8 cellular contexts compared by ENCODE assay signal in genomic region chr9:101485873-101486692, GRCh38. TPM values are rescaled to one million over a fixed set of nuclear protein-coding genes. Genes with fewer than 3 reads are reported as not detected.
DNase-seq lines count a peak whose midpoint lies in the region; ATAC-seq and TF ChIP-seq lines count a peak whose summit lies in the region.

No MANE protein-coding gene starts in this region.

- POLR2A ChIA-PET in HEK293 (lab: Yijun Ruan, JAX): interaction anchor here (0.9 to 2.5 kb wide), 6 partner anchors 9 to 87 kb away, joined by 3 to 17 read pairs (median 4); partner anchors contain the start of genes MRPL50, RNF20 and ZNF189

- TF ChIP-seq CTCF in HEK293 (tag by site-specific recombination; IDR thresholded peaks at IDR 0.05): no peak
- peak in 1 of 6 experiments; percentile 2 for TF ChIP-seq CTCF in Peyer's patch (IDR thresholded peaks at IDR 0.05)

- peak overlapping the region; percentile 53 for H3K4me3 ChIP-seq in HEK293 (ENCODE audit: low read depth, low read length)
- H3K4me3 ChIP-seq in Peyer's patch: peak overlapping the region; percentile 18 to 80 (median 52)
- peak overlapping the region; percentile 85 for H3K4me3 ChIP-seq in mucosa of stomach (ENCODE audit: low read length)
- H3K4me3 ChIP-seq in aorta (ENCODE audit: low read length in 2 of 2): peak overlapping the region; percentile 14 to 86

- WGBS in aorta, 2 donors: 1% methylated on average over 52 to 61 of the region's 61 CpGs

- TF ChIP-seq POLR2A in Peyer's patch (IDR thresholded peaks at IDR 0.05): peak; percentile 20 to 67
- TF ChIP-seq POLR2A in erythroblast (IDR thresholded peaks at IDR 0.05; ENCODE audit: low read length): peak; percentile 47

- H3K36me3 ChIP-seq in HEK293 (ENCODE audit: control insufficient read depth in 2 of 2, insufficient read depth in 1 of 2, low read length in 2 of 2) (no peaks in the 10 kb centered on the region), Peyer's patch (no peaks in the 10 kb centered on the region), mucosa of stomach (ENCODE audit: control insufficient read depth, insufficient read depth, low read length) (no peaks in the 10 kb centered on the region), aorta (ENCODE audit: control insufficient read depth in 1 of 2, insufficient read depth in 2 of 2, low read length in 1 of 2) (no peaks in the 10 kb centered on the region)

- no peaks in the 10 kb centered on the region for H3K9me3 ChIP-seq in HEK293 (ENCODE audit: control insufficient read depth, insufficient read depth, low read depth, low read length)
- H3K9me3 ChIP-seq in Peyer's patch: peaks cover 0 to 4% (median 0%) of the 10 kb centered on the region in 4 donors
- no peaks in the 10 kb centered on the region for H3K9me3 ChIP-seq in mucosa of stomach (ENCODE audit: control insufficient read depth, low read length)
- H3K9me3 ChIP-seq in aorta (ENCODE audit: control insufficient read depth, low read length): no peaks in the 10 kb centered on the region

- DNase-seq in Peyer's patch (peak in 2 of 3 donors; percentile 64 to 74), erythroblast (lab: John Stamatoyannopoulos, UW) (peak; percentile 49 to 65), aorta (peak; percentile 65 to 78)
- DNase-seq in stimulated activated CD4-positive, alpha-beta T cell treated with anti-CD3 and anti-CD28 coated beads, Interleukin-2, amount 100 ng/mL, for 48 hours: no peak

- peak overlapping the region; percentile 98 for H3K9ac ChIP-seq in mucosa of stomach (ENCODE audit: low read length)

- ATAC-seq in aorta (ENCODE audit: low FRiP score): peak; percentile 79
- ATAC-seq in HG02973 (IDR thresholded peaks at IDR 0.05; ENCODE audit: unreplicated experiment): no peak
- ATAC-seq in GM21825 (IDR thresholded peaks at IDR 0.05; ENCODE audit: unreplicated experiment): no peak

- CTCF ChIA-PET in HEK293 (lab: Yijun Ruan, JAX): interaction anchor here (0.6 to 3.9 kb wide), 12 partner anchors 11 to 1104 kb away, joined by 3 to 21 read pairs (median 6); no protein-coding TSS in a partner anchor

- no peaks in the 10 kb centered on the region for H3K27me3 ChIP-seq in Peyer's patch
- H3K27me3 ChIP-seq in mucosa of stomach (ENCODE audit: control insufficient read depth, insufficient read depth, low read length): no peaks in the 10 kb centered on the region
- no peaks in the 10 kb centered on the region for H3K27me3 ChIP-seq in aorta (ENCODE audit: control insufficient read depth in 1 of 2, insufficient read depth in 2 of 2, low read length in 1 of 2)

- H3K4me1 ChIP-seq in HEK293 (ENCODE audit: control insufficient read depth, insufficient read depth, low read length) (no peaks in the 10 kb centered on the region), Peyer's patch (peaks cover 0 to 2% (median 0%) of the 10 kb centered on the region in 4 donors), mucosa of stomach (ENCODE audit: control insufficient read depth, insufficient read depth, low read length) (peaks cover 33% of the 10 kb centered on the region), aorta (ENCODE audit: control insufficient read depth in 1 of 2, insufficient read depth in 2 of 2, low read length in 2 of 2) (no peaks in the 10 kb centered on the region)

- H3K27ac ChIP-seq in HEK293 (ENCODE audit: extremely low read depth, low read depth, low read length) (peak overlapping the region; percentile 72; the same call in 1 of the 2 replicates), Peyer's patch (peak overlapping the region in 3 of 4 donors; percentile 76 to 86 (median 80)), aorta (ENCODE audit: low read depth in 1 of 2, low read length in 2 of 2) (peak overlapping the region; percentile 66 to 72)

- intact Hi-C loops in aorta (cut with DNase I): no loop called here

TF ChIP-seq in HEK293, 187 proteins besides CTCF, POLR2A, EP300 and RAD21 (continues in another document):
- TF ChIP-seq ZNF600 (tag by site-specific recombination; IDR thresholded peaks at IDR 0.05) (no peak), ZSCAN4 (tag by site-specific recombination; IDR thresholded peaks at IDR 0.05) (peak; percentile 51; the same call in 1 of the 2 replicates), ZIC2 (tag by site-specific recombination; IDR thresholded peaks at IDR 0.05) (peak; percentile 78), ZBTB8A (tag by site-specific recombination; IDR thresholded peaks at IDR 0.05) (peak; percentile 59), ZNF843 (tag by site-specific recombination; IDR thresholded peaks at IDR 0.05) (0 out of 2 replicates have a peak, but pooled peaks have one; percentile 7), GLIS1 (tag by site-specific recombination; IDR thresholded peaks at IDR 0.05) (peak; percentile 65), ZNF501 (tag by site-specific recombination; IDR thresholded peaks at IDR 0.05) (peak; percentile 35; the same call in 1 of the 2 replicates), ZNF792 (tag by site-specific recombination; IDR thresholded peaks at IDR 0.05) (no peak), ZBTB20 (tag by site-specific recombination; IDR thresholded peaks at IDR 0.05) (peak; percentile 10; the same call in 1 of the 2 replicates), KLF1 (tag by site-specific recombination; IDR thresholded peaks at IDR 0.05) (peak; percentile 70), ZNF658 (tag by site-specific recombination; IDR thresholded peaks at IDR 0.05) (no peak), ZNF76 (tag by site-specific recombination; IDR thresholded peaks at IDR 0.05; ENCODE audit: borderline replicate concordance, low read depth) (peak; percentile 23; the same call in 1 of the 2 replicates), ZNF426 (tag by site-specific recombination; IDR thresholded peaks at IDR 0.05) (no peak), ZNF664 (tag by site-specific recombination; IDR thresholded peaks at IDR 0.05) (no peak), ZNF670 (tag by site-specific recombination; IDR thresholded peaks at IDR 0.05; ENCODE audit: low read depth) (no peak)
- TF ChIP-seq, protein P1, sequence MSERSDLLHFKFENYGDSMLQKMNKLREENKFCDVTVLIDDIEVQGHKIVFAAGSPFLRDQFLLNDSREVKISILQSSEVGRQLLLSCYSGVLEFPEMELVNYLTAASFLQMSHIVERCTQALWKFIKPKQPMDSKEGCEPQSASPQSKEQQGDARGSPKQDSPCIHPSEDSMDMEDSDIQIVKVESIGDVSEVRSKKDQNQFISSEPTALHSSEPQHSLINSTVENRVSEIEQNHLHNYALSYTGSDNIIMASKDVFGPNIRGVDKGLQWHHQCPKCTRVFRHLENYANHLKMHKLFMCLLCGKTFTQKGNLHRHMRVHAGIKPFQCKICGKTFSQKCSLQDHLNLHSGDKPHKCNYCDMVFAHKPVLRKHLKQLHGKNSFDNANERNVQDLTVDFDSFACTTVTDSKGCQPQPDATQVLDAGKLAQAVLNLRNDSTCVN (tag by site-specific recombination; optimal IDR thresholded peaks at IDR 0.05): peak; percentile 92
- TF ChIP-seq, protein P2, sequence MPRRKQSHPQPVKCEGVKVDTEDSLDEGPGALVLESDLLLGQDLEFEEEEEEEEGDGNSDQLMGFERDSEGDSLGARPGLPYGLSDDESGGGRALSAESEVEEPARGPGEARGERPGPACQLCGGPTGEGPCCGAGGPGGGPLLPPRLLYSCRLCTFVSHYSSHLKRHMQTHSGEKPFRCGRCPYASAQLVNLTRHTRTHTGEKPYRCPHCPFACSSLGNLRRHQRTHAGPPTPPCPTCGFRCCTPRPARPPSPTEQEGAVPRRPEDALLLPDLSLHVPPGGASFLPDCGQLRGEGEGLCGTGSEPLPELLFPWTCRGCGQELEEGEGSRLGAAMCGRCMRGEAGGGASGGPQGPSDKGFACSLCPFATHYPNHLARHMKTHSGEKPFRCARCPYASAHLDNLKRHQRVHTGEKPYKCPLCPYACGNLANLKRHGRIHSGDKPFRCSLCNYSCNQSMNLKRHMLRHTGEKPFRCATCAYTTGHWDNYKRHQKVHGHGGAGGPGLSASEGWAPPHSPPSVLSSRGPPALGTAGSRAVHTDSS (tag by site-specific recombination; IDR thresholded peaks at IDR 0.05): no peak
- TF ChIP-seq, protein P3, sequence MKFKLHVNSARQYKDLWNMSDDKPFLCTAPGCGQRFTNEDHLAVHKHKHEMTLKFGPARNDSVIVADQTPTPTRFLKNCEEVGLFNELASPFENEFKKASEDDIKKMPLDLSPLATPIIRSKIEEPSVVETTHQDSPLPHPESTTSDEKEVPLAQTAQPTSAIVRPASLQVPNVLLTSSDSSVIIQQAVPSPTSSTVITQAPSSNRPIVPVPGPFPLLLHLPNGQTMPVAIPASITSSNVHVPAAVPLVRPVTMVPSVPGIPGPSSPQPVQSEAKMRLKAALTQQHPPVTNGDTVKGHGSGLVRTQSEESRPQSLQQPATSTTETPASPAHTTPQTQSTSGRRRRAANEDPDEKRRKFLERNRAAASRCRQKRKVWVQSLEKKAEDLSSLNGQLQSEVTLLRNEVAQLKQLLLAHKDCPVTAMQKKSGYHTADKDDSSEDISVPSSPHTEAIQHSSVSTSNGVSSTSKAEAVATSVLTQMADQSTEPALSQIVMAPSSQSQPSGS (tag by site-specific recombination; IDR thresholded peaks at IDR 0.05; ENCODE audit: low read depth): peak; percentile 28; the same call in 1 of the 2 replicates

RNA-seq across cellular contexts. Expression of gene RNF20, which starts 47.6 kb away (rescaled TPM):
- total RNA-seq in Peyer's patch (10 to 100 TPM; 14.1 to 35.5 (median 16.1) TPM), aorta (10 to 100 TPM; 41.3 to 48.1 TPM)
- polyA plus RNA-seq in aorta: 10 to 100 TPM; 11.0 to 24.0 TPM

RNA-seq across cellular contexts. Expression of gene ALDOB, which starts 50.5 kb away (rescaled TPM):
- total RNA-seq in Peyer's patch (over 10,000 TPM in 2 of 4 donors, 1,000 to 10,000 TPM in 1, 100 to 1,000 TPM in 1; 852 to 11,538 (median 10,067) TPM), aorta (not detected)
- 1,000 to 10,000 TPM in 1 of 2 donors, 1 to 10 TPM in 1; 1.3 to 1,178 TPM for polyA plus RNA-seq in aorta

Comparison
In these comparisons a context has a peak if more than half of its experiments do, and no peak if none do; other contexts are left out.
1. DNase-seq: peak in Peyer's patch (2 of 3), erythroblast (2 of 2) and aorta (2 of 2); none in stimulated activated CD4-positive, alpha-beta T cell treated with anti-CD3 and anti-CD28 coated beads, Interleukin-2, amount 100 ng/mL, for 48 hours (0 of 2).
2. RNA of gene ALDOB, which starts 50.5 kb away (total RNA-seq): 852 to 11,538 TPM in Peyer's patch; not detected in aorta; every median in the first group is over 100 times any median in the second.
3. Peak in every context shown above with its lines, with median percentiles within 50 percentile points of each other: H3K27ac ChIP-seq and H3K4me3 ChIP-seq.